In the genomic region with DNA sequence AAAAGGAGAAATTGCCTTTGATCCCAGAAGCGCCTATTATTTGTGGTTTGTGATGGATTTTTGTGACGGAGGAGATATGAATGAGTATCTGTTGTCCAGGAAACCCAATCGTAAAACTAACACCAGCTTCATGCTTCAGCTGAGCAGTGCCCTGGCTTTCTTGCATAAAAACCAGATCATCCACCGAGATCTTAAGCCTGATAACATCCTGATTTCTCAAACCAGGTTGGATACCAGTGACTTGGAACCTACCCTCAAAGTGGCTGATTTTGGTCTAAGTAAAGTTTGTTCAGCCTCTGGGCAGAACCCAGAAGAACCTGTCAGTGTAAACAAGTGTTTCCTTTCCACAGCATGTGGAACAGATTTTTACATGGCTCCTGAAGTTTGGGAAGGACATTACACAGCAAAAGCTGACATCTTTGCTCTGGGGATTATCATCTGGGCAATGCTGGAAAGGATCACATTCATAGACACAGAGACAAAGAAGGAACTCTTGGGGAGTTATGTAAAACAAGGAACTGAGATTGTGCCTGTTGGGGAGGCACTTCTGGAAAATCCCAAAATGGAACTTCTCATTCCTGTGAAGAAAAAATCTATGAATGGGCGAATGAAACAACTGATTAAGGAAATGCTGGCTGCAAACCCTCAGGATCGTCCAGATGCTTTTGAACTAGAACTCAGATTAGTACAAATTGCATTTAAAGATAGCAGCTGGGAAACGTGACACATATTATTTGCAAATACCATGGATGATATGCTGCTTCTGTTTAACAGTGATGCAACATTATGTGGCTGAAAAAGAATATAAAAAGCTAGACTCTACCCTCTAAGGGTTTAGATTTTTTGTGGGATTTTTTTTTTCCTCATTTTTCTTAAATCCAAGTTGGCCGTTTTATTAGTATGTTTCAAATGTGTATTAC, we compare ENCODE assay signal across 12 cellular contexts. TPM values are rescaled to one million over a fixed set of nuclear protein-coding genes. Genes with fewer than 3 reads are reported as not detected.
DNase-seq lines count a peak whose midpoint lies in the region; ATAC-seq and TF ChIP-seq lines count a peak whose summit lies in the region.
"Had no signal": no experiment of that assay in that cellular context is flagged by ENCODE, and none has a peak within 500 bp of the region (broad histone marks: within the 10 kb centered on the region; RNA-seq: fewer than 3 reads in every experiment).

No MANE protein-coding gene starts in this region.

- no peak overlapping the region for H3K27ac ChIP-seq in CD8-positive, alpha-beta T cell (ENCODE audit: low read depth, low read length)
- peak overlapping the region; percentile 32 for H3K27ac ChIP-seq in HL-60 (replicated peaks)
- H3K27ac ChIP-seq in caudate nucleus (ENCODE audit: low read depth, low read length): peak overlapping the region; percentile 28
- H3K27ac ChIP-seq in parathyroid adenoma: peak overlapping the region; percentile 63

- no peak overlapping the region for H3K4me3 ChIP-seq in CD8-positive, alpha-beta T cell (ENCODE audit: low read depth, low read length)
- H3K4me3 ChIP-seq in HL-60 (replicated peaks; ENCODE audit: insufficient read depth, low read length) (no peak overlapping the region), parathyroid adenoma (ENCODE audit: low read depth, low read length) (no peak overlapping the region)
- H3K4me3 ChIP-seq: lung had no signal

- no peaks in the 10 kb centered on the region for H3K27me3 ChIP-seq in CD8-positive, alpha-beta T cell (ENCODE audit: insufficient read depth, low read length)
- H3K27me3 ChIP-seq in HL-60 (ENCODE audit: insufficient read depth, poor library complexity, severe bottlenecking) (no peaks in the 10 kb centered on the region), parathyroid adenoma (ENCODE audit: control insufficient read depth, insufficient read depth, low read length) (no peaks in the 10 kb centered on the region)

- no peaks in the 10 kb centered on the region for H3K36me3 ChIP-seq in CD8-positive, alpha-beta T cell (ENCODE audit: insufficient read depth, low read length)
- H3K36me3 ChIP-seq in parathyroid adenoma (ENCODE audit: control insufficient read depth, insufficient read depth, low read length): no peaks in the 10 kb centered on the region

- in situ Hi-C loops in G401 (cut with HindIII; ENCODE audit: low sequenced_read_pairs): no loop called here

- no peak overlapping the region for H2AFZ ChIP-seq in parathyroid adenoma

- H3K4me3 Mint-ChIP-seq in CD8-positive, alpha-beta T cell: no peak overlapping the region

- H3K79me2 ChIP-seq in parathyroid adenoma: peaks cover 2% of the 10 kb centered on the region

- H3K4me1 ChIP-seq in CD8-positive, alpha-beta T cell (ENCODE audit: insufficient read depth, low read length): peaks cover 22% of the 10 kb centered on the region
- peaks cover 5% of the 10 kb centered on the region for H3K4me1 ChIP-seq in parathyroid adenoma

- H3K9ac ChIP-seq in parathyroid adenoma: no peak overlapping the region

- H3K9me3 ChIP-seq in CD8-positive, alpha-beta T cell (ENCODE audit: low read length): no peaks in the 10 kb centered on the region
- H3K9me3 ChIP-seq in parathyroid adenoma (ENCODE audit: control insufficient read depth, low read length): no peaks in the 10 kb centered on the region

- peak overlapping the region; percentile 32 for H3K4me2 ChIP-seq in parathyroid adenoma (ENCODE audit: low read length)

- no peaks in the 10 kb centered on the region for H3K9me3 Mint-ChIP-seq in CD8-positive, alpha-beta T cell

- POLR2A ChIA-PET in CD8-positive, alpha-beta T cell (lab: Charles Lee): interaction anchor here (0.8 to 3.0 kb wide), 6 partner anchors 8 to 112 kb away, joined by 3 to 11 read pairs (median 6); a partner anchor contains a TSS

- H3K27me3 Mint-ChIP-seq in CD8-positive, alpha-beta T cell (ENCODE audit: low read depth): no peaks in the 10 kb centered on the region

- ATAC-seq in CD8-positive, alpha-beta T cell: no peak
- no peak for ATAC-seq in GM19463 (IDR thresholded peaks at IDR 0.05; ENCODE audit: unreplicated experiment)

- intact Hi-C loops in CD8-positive, alpha-beta T cell (cut with DNase I, micrococcal nuclease): no loop called here

- H3K4me1 Mint-ChIP-seq in CD8-positive, alpha-beta T cell (ENCODE audit: low read depth): peaks cover 38% of the 10 kb centered on the region

- CTCF ChIA-PET in CD8-positive, alpha-beta T cell (lab: Charles Lee): interaction anchor here (0.6 to 6.0 kb wide), 6 partner anchors 9 to 47 kb away, joined by 3 to 41 read pairs (median 4); a partner anchor contains a TSS

- no peak for DNase-seq in CD8-positive, alpha-beta T cell
- DNase-seq in HL-60 (ENCODE audit: low read depth in 1 of 2, low spot score in 1 of 2) (no peak), caudate nucleus (lab: John Stamatoyannopoulos, UW) (peak in 1 of 61 donors; percentile 10), NCI-H2227 (lab: John Stamatoyannopoulos, UW; ENCODE audit: unreplicated experiment) (no peak), SKM-1 (lab: John Stamatoyannopoulos, UW; ENCODE audit: unreplicated experiment) (no peak), G401 (ENCODE audit: low spot score) (no peak)
- DNase-seq: GF-D8, KBM-7 had no signal

- peak overlapping the region; percentile 34 for H3K27ac Mint-ChIP-seq in CD8-positive, alpha-beta T cell

- H3K36me3 Mint-ChIP-seq in CD8-positive, alpha-beta T cell: peaks cover 47% of the 10 kb centered on the region

- no peak for TF ChIP-seq CTCF in CD8-positive, alpha-beta T cell (IDR thresholded peaks at IDR 0.05)
- no peak for TF ChIP-seq CTCF in HL-60 (IDR thresholded peaks at IDR 0.05; ENCODE audit: insufficient read depth, low read length)
- TF ChIP-seq CTCF in parathyroid adenoma (IDR thresholded peaks at IDR 0.05): no peak

RNA-seq across cellular contexts. Expression of a gene that starts 10.5 kb away (rescaled TPM):
- total RNA-seq in CD8-positive, alpha-beta T cell: 10 to 100 TPM; 10.2 to 10.8 TPM
- total RNA-seq in G401 (2014; rRNA removed; shearing (Covaris generic)): 5.4 and 7.1 TPM in 2 replicates

RNA-seq across cellular contexts. Expression of a gene that starts 36.8 kb away (rescaled TPM):
- not detected for total RNA-seq in CD8-positive, alpha-beta T cell
- 3.5 and 5.1 TPM in 2 replicates for total RNA-seq in G401 (2014; rRNA removed; shearing (Covaris generic))
- total RNA-seq: NCI-H460 had no signal

RNA-seq across cellular contexts. Expression of a gene that starts 46.6 kb away (rescaled TPM):
- total RNA-seq in CD8-positive, alpha-beta T cell: not detected
- not detected in 2 replicates for total RNA-seq in G401 (2014; rRNA removed; shearing (Covaris generic))
- total RNA-seq: lung, NCI-H460 had no signal

RNA-seq across cellular contexts. Expression of a gene that starts 47.6 kb away (rescaled TPM):
- 1 to 10 TPM; 8.1 to 8.8 TPM for total RNA-seq in CD8-positive, alpha-beta T cell
- total RNA-seq in G401 (2014; rRNA removed; shearing (Covaris generic)): 46.4 and 97.1 TPM in 2 replicates

RNA-seq across cellular contexts. Expression of a gene that starts 49.5 kb away (rescaled TPM):
- total RNA-seq in CD8-positive, alpha-beta T cell: not detected
- total RNA-seq in G401 (2014; rRNA removed; shearing (Covaris generic)): not detected in 2 replicates
- total RNA-seq: lung, NCI-H460 had no signal
